In genomic region chr14:20652996-20653975, GRCh38 we compare ENCODE assay signal across 1 cellular context.
TF ChIP-seq lines count a peak whose summit lies in the region.

No MANE protein-coding gene starts in this region.

TF ChIP-seq in HEK293, 187 proteins besides CTCF, POLR2A, EP300 and RAD21 (continued from another document and continues in another):
- TF ChIP-seq ZNF518A (tag by site-specific recombination; conservative IDR thresholded peaks at IDR 0.05; ENCODE audit: low read depth): no peak
- peak; percentile 91 for TF ChIP-seq ZNF324 (tag by site-specific recombination; IDR thresholded peaks at IDR 0.05)
- peak; percentile 56; the same call in 1 of the 2 replicates for TF ChIP-seq ZNF76 (tag by site-specific recombination; IDR thresholded peaks at IDR 0.05; ENCODE audit: borderline replicate concordance, low read depth)
- no peak for TF ChIP-seq ZNF558 (tag by site-specific recombination; IDR thresholded peaks at IDR 0.05)
- no peak for TF ChIP-seq ZNF747 (tag by site-specific recombination; IDR thresholded peaks at IDR 0.05)
- TF ChIP-seq ZSCAN5A (tag by site-specific recombination; IDR thresholded peaks at IDR 0.05): peak; percentile 69; the same call in 1 of the 2 replicates
- peak; percentile 90 for TF ChIP-seq ZBTB44 (tag by site-specific recombination; IDR thresholded peaks at IDR 0.05)
- TF ChIP-seq ZBTB21 (tag by site-specific recombination; IDR thresholded peaks at IDR 0.05): peak; percentile 70
- TF ChIP-seq ZNF248 (tag by site-specific recombination; IDR thresholded peaks at IDR 0.05): no peak
- peak; percentile 86 for TF ChIP-seq PATZ1 (tag by site-specific recombination; IDR thresholded peaks at IDR 0.05)
- peak; percentile 30; the same call in 1 of the 2 replicates for TF ChIP-seq ZSCAN4 (tag by site-specific recombination; IDR thresholded peaks at IDR 0.05)
- TF ChIP-seq ZNF704 (tag by site-specific recombination; IDR thresholded peaks at IDR 0.05): no peak
- TF ChIP-seq ZNF211 (tag by site-specific recombination; IDR thresholded peaks at IDR 0.05; ENCODE audit: low read depth): no peak
- 0 out of 2 replicates have a peak, but pooled peaks have one; percentile 18 for TF ChIP-seq KLF1 (tag by site-specific recombination; IDR thresholded peaks at IDR 0.05)
- TF ChIP-seq ZNF580 (tag by site-specific recombination; IDR thresholded peaks at IDR 0.05): peak; percentile 96
- no peak for TF ChIP-seq ZNF701 (tag by site-specific recombination; IDR thresholded peaks at IDR 0.05)
- TF ChIP-seq ATF2 (tag by site-specific recombination; IDR thresholded peaks at IDR 0.05; ENCODE audit: low read depth): no peak
- no peak for TF ChIP-seq MYNN (tag by site-specific recombination; IDR thresholded peaks at IDR 0.05; ENCODE audit: borderline replicate concordance)
- TF ChIP-seq ZNF521 (tag by site-specific recombination; IDR thresholded peaks at IDR 0.05): no peak
- TF ChIP-seq BCL11A (tag by site-specific recombination; IDR thresholded peaks at IDR 0.05; ENCODE audit: low read depth): no peak
- no peak for TF ChIP-seq ZNF221 (tag by site-specific recombination; IDR thresholded peaks at IDR 0.05; ENCODE audit: borderline replicate concordance)
- TF ChIP-seq ZNF311 (tag by site-specific recombination; IDR thresholded peaks at IDR 0.05; ENCODE audit: borderline replicate concordance): no peak
- TF ChIP-seq WT1 (tag by site-specific recombination; IDR thresholded peaks at IDR 0.05): peak; percentile 39; the same call in 1 of the 2 replicates
- peak; percentile 86 for TF ChIP-seq SP7 (tag by site-specific recombination; IDR thresholded peaks at IDR 0.05)
- TF ChIP-seq RBAK (tag by site-specific recombination; IDR thresholded peaks at IDR 0.05): no peak
- TF ChIP-seq ZNF664 (tag by site-specific recombination; IDR thresholded peaks at IDR 0.05): no peak
- peak; percentile 92 for TF ChIP-seq TRIM28 (IDR thresholded peaks at IDR 0.05; ENCODE audit: borderline replicate concordance, low read length)
- peak; percentile 37; the same call in 1 of the 2 replicates for TF ChIP-seq EGR2 (tag by site-specific recombination; IDR thresholded peaks at IDR 0.05; ENCODE audit: low read depth)
- no peak for TF ChIP-seq ZNF548 (tag by site-specific recombination; IDR thresholded peaks at IDR 0.05)
- no peak for TF ChIP-seq ZNF585B (tag by site-specific recombination; IDR thresholded peaks at IDR 0.05)
- TF ChIP-seq ZNF596 (tag by site-specific recombination; IDR thresholded peaks at IDR 0.05): no peak
- no peak for TF ChIP-seq ZNF133 (tag by site-specific recombination; IDR thresholded peaks at IDR 0.05)
- no peak for TF ChIP-seq ZNF555 (tag by site-specific recombination; conservative IDR thresholded peaks at IDR 0.05)
- TF ChIP-seq YY1 (tag by site-specific recombination; IDR thresholded peaks at IDR 0.05): 0 out of 2 replicates have a peak, but pooled peaks have one; percentile 30
- TF ChIP-seq ZNF654 (tag by site-specific recombination; IDR thresholded peaks at IDR 0.05; ENCODE audit: low read depth): no peak
- peak; percentile 76; the same call in 1 of the 2 replicates for TF ChIP-seq TSHZ1 (tag by site-specific recombination; IDR thresholded peaks at IDR 0.05; ENCODE audit: borderline replicate concordance)
- TF ChIP-seq ZNF843 (tag by site-specific recombination; IDR thresholded peaks at IDR 0.05): 0 out of 2 replicates have a peak, but pooled peaks have one; percentile 16
- TF ChIP-seq REPIN1 (tag by site-specific recombination; IDR thresholded peaks at IDR 0.05; ENCODE audit: low read depth): no peak
- no peak for TF ChIP-seq ZNF416 (tag by site-specific recombination; IDR thresholded peaks at IDR 0.05)
- peak; percentile 56 for TF ChIP-seq ZFP69B (tag by site-specific recombination; IDR thresholded peaks at IDR 0.05)
- TF ChIP-seq ZFP3 (tag by site-specific recombination; IDR thresholded peaks at IDR 0.05; ENCODE audit: low read depth): no peak
- peak; percentile 72 for TF ChIP-seq ZEB2 (tag by site-specific recombination; IDR thresholded peaks at IDR 0.05)
